Comparison of ENCODE assay signal across 1 cellular context in the genomic region with DNA sequence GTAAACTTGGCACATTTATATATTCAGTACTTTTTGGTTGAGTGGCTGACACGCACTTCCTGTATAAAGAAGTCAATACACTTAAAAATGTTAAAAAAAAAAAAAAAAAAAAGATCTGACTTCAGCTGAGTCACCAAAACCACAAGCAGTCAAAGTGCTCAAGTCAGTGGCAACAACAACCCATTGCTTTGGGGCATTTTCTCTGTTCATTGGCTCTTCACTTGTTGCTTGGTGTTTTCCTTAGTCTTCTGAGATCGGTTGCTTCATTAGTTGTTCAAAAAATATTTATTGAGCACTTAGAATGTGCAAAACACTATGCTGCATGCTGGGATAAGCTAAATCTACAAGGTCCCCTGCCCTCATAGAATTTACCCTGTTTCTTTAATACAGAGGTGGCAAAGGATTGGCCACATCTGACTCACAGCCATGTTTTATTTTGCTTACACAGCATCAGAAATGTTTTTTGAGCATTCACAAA.
TF ChIP-seq lines count a peak whose summit lies in the region.

No MANE protein-coding gene starts in this region.

TF ChIP-seq in K562, 482 proteins besides CTCF, POLR2A, EP300 and RAD21 (continued from another document and continues in another):
- no peak for TF ChIP-seq RB1 (IDR thresholded peaks at IDR 0.05; ENCODE audit: low read depth)
- TF ChIP-seq EZH2 (IDR thresholded peaks at IDR 0.05; ENCODE audit: borderline replicate concordance, low read depth, low read length) = no peak
- TF ChIP-seq, protein P1, sequence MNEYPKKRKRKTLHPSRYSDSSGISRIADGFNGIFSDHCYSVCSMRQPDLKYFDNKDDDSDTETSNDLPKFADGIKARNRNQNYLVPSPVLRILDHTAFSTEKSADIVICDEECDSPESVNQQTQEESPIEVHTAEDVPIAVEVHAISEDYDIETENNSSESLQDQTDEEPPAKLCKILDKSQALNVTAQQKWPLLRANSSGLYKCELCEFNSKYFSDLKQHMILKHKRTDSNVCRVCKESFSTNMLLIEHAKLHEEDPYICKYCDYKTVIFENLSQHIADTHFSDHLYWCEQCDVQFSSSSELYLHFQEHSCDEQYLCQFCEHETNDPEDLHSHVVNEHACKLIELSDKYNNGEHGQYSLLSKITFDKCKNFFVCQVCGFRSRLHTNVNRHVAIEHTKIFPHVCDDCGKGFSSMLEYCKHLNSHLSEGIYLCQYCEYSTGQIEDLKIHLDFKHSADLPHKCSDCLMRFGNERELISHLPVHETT (CRISPR knock-in tag; conservative IDR thresholded peaks at IDR 0.05 in 1 of 2, IDR thresholded peaks at IDR 0.05 in 1 of 2) = no peak; a peak in 1 of 4 replicates
- no peak for TF ChIP-seq ZFP1 (CRISPR knock-in tag; IDR thresholded peaks at IDR 0.05)
- no peak for TF ChIP-seq ZNF217 (CRISPR knock-in tag; IDR thresholded peaks at IDR 0.05)
- no peak for TF ChIP-seq IFI16 (CRISPR knock-in tag; IDR thresholded peaks at IDR 0.05)
- TF ChIP-seq, protein P2, sequence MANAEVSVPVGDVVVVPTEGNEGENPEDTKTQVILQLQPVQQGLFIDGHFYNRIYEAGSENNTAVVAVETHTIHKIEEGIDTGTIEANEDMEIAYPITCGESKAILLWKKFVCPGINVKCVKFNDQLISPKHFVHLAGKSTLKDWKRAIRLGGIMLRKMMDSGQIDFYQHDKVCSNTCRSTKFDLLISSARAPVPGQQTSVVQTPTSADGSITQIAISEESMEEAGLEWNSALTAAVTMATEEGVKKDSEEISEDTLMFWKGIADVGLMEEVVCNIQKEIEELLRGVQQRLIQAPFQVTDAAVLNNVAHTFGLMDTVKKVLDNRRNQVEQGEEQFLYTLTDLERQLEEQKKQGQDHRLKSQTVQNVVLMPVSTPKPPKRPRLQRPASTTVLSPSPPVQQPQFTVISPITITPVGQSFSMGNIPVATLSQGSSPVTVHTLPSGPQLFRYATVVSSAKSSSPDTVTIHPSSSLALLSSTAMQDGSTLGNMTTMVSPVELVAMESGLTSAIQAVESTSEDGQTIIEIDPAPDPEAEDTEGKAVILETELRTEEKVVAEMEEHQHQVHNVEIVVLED (CRISPR knock-in tag; IDR thresholded peaks at IDR 0.05) = no peak
- TF ChIP-seq, protein P3, sequence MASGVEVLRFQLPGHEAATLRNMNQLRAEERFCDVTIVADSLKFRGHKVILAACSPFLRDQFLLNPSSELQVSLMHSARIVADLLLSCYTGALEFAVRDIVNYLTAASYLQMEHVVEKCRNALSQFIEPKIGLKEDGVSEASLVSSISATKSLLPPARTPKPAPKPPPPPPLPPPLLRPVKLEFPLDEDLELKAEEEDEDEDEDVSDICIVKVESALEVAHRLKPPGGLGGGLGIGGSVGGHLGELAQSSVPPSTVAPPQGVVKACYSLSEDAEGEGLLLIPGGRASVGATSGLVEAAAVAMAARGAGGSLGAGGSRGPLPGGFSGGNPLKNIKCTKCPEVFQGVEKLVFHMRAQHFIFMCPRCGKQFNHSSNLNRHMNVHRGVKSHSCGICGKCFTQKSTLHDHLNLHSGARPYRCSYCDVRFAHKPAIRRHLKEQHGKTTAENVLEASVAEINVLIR (CRISPR knock-in tag; IDR thresholded peaks at IDR 0.05) = no peak
- TF ChIP-seq, protein P4, sequence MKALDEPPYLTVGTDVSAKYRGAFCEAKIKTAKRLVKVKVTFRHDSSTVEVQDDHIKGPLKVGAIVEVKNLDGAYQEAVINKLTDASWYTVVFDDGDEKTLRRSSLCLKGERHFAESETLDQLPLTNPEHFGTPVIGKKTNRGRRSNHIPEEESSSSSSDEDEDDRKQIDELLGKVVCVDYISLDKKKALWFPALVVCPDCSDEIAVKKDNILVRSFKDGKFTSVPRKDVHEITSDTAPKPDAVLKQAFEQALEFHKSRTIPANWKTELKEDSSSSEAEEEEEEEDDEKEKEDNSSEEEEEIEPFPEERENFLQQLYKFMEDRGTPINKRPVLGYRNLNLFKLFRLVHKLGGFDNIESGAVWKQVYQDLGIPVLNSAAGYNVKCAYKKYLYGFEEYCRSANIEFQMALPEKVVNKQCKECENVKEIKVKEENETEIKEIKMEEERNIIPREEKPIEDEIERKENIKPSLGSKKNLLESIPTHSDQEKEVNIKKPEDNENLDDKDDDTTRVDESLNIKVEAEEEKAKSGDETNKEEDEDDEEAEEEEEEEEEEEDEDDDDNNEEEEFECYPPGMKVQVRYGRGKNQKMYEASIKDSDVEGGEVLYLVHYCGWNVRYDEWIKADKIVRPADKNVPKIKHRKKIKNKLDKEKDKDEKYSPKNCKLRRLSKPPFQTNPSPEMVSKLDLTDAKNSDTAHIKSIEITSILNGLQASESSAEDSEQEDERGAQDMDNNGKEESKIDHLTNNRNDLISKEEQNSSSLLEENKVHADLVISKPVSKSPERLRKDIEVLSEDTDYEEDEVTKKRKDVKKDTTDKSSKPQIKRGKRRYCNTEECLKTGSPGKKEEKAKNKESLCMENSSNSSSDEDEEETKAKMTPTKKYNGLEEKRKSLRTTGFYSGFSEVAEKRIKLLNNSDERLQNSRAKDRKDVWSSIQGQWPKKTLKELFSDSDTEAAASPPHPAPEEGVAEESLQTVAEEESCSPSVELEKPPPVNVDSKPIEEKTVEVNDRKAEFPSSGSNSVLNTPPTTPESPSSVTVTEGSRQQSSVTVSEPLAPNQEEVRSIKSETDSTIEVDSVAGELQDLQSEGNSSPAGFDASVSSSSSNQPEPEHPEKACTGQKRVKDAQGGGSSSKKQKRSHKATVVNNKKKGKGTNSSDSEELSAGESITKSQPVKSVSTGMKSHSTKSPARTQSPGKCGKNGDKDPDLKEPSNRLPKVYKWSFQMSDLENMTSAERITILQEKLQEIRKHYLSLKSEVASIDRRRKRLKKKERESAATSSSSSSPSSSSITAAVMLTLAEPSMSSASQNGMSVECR (CRISPR knock-in tag; IDR thresholded peaks at IDR 0.05) = no peak
- TF ChIP-seq, protein P5, sequence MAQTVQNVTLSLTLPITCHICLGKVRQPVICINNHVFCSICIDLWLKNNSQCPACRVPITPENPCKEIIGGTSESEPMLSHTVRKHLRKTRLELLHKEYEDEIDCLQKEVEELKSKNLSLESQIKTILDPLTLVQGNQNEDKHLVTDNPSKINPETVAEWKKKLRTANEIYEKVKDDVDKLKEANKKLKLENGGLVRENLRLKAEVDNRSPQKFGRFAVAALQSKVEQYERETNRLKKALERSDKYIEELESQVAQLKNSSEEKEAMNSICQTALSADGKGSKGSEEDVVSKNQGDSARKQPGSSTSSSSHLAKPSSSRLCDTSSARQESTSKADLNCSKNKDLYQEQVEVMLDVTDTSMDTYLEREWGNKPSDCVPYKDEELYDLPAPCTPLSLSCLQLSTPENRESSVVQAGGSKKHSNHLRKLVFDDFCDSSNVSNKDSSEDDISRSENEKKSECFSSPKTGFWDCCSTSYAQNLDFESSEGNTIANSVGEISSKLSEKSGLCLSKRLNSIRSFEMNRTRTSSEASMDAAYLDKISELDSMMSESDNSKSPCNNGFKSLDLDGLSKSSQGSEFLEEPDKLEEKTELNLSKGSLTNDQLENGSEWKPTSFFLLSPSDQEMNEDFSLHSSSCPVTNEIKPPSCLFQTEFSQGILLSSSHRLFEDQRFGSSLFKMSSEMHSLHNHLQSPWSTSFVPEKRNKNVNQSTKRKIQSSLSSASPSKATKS (CRISPR knock-in tag; IDR thresholded peaks at IDR 0.05) = no peak
- no peak for TF ChIP-seq FOXJ2 (tag; IDR thresholded peaks at IDR 0.05)
- no peak for TF ChIP-seq ZNF76 (CRISPR knock-in tag; IDR thresholded peaks at IDR 0.05; ENCODE audit: borderline replicate concordance)
- TF ChIP-seq THRAP3 (IDR thresholded peaks at IDR 0.05; ENCODE audit: borderline replicate concordance) = no peak
- no peak for TF ChIP-seq ZNF668 (CRISPR knock-in tag; IDR thresholded peaks at IDR 0.05)
- TF ChIP-seq PCBP2 (IDR thresholded peaks at IDR 0.05; ENCODE audit: low read depth, low read length, poor library complexity, severe bottlenecking) = no peak
- TF ChIP-seq, protein P6, sequence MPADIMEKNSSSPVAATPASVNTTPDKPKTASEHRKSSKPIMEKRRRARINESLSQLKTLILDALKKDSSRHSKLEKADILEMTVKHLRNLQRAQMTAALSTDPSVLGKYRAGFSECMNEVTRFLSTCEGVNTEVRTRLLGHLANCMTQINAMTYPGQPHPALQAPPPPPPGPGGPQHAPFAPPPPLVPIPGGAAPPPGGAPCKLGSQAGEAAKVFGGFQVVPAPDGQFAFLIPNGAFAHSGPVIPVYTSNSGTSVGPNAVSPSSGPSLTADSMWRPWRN (IDR thresholded peaks at IDR 0.05; ENCODE audit: low read depth) = 0 out of 2 replicates have a peak, but pooled peaks have one; percentile 12
- TF ChIP-seq, protein P7, sequence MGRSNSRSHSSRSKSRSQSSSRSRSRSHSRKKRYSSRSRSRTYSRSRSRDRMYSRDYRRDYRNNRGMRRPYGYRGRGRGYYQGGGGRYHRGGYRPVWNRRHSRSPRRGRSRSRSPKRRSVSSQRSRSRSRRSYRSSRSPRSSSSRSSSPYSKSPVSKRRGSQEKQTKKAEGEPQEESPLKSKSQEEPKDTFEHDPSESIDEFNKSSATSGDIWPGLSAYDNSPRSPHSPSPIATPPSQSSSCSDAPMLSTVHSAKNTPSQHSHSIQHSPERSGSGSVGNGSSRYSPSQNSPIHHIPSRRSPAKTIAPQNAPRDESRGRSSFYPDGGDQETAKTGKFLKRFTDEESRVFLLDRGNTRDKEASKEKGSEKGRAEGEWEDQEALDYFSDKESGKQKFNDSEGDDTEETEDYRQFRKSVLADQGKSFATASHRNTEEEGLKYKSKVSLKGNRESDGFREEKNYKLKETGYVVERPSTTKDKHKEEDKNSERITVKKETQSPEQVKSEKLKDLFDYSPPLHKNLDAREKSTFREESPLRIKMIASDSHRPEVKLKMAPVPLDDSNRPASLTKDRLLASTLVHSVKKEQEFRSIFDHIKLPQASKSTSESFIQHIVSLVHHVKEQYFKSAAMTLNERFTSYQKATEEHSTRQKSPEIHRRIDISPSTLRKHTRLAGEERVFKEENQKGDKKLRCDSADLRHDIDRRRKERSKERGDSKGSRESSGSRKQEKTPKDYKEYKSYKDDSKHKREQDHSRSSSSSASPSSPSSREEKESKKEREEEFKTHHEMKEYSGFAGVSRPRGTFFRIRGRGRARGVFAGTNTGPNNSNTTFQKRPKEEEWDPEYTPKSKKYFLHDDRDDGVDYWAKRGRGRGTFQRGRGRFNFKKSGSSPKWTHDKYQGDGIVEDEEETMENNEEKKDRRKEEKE (IDR thresholded peaks at IDR 0.05; ENCODE audit: borderline replicate concordance in 1 of 2, control insufficient read depth in 1 of 2, low read depth in 2 of 2, low read length in 1 of 2) = no peak
- TF ChIP-seq ATF1 (CRISPR knock-in tag; IDR thresholded peaks at IDR 0.05) = no peak
- peak; percentile 24; the same call in 1 of the 2 replicates for TF ChIP-seq ATF1 (tag; IDR thresholded peaks at IDR 0.05)
- no peak; the same call in 1 of the 2 replicates for TF ChIP-seq ATF7 (IDR thresholded peaks at IDR 0.05)
- no peak for TF ChIP-seq MEF2A (IDR thresholded peaks at IDR 0.05; ENCODE audit: control insufficient read depth, low read depth, low read length)
- TF ChIP-seq ZNF316 (IDR thresholded peaks at IDR 0.05) = peak; percentile 95
- TF ChIP-seq HDAC1 (IDR thresholded peaks at IDR 0.05) = no peak
- no peak for TF ChIP-seq E2F5 (CRISPR knock-in tag; IDR thresholded peaks at IDR 0.05)
- no peak for TF ChIP-seq MXI1 (IDR thresholded peaks at IDR 0.05; ENCODE audit: low read depth, low read length)
- TF ChIP-seq TAL1 (IDR thresholded peaks at IDR 0.05) = no peak
- TF ChIP-seq MBD2 (IDR thresholded peaks at IDR 0.05; ENCODE audit: borderline replicate concordance, low read depth) = no peak
- no peak for TF ChIP-seq NUFIP1 (IDR thresholded peaks at IDR 0.05; ENCODE audit: partially characterized antibody)
- no peak for TF ChIP-seq NR2C1 (IDR thresholded peaks at IDR 0.05)
- TF ChIP-seq NR2C1 (tag; IDR thresholded peaks at IDR 0.05) = no peak
- TF ChIP-seq BRD4 (IDR thresholded peaks at IDR 0.05) = no peak
- TF ChIP-seq KLF10 (CRISPR knock-in tag; IDR thresholded peaks at IDR 0.05) = no peak
- no peak for TF ChIP-seq SPI1 (IDR thresholded peaks at IDR 0.05; ENCODE audit: borderline replicate concordance, low read depth, low read length)
- TF ChIP-seq NR0B1 (IDR thresholded peaks at IDR 0.05; ENCODE audit: partially characterized antibody) = no peak
- TF ChIP-seq, protein P8, sequence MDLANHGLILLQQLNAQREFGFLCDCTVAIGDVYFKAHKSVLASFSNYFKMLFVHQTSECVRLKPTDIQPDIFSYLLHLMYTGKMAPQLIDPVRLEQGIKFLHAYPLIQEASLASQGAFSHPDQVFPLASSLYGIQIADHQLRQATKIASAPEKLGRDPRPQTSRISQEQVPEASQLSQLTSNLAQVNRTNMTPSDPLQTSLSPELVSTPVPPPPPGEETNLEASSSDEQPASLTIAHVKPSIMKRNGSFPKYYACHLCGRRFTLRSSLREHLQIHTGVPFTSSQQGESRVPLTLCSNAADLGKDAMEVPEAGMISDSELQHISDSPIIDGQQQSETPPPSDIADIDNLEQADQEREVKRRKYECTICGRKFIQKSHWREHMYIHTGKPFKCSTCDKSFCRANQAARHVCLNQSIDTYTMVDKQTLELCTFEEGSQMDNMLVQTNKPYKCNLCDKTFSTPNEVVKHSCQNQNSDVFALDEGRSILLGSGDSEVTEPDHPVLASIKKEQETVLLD (IDR thresholded peaks at IDR 0.05) = no peak
- no peak for TF ChIP-seq TCF7 (IDR thresholded peaks at IDR 0.05; ENCODE audit: borderline replicate concordance)
- TF ChIP-seq TCFL5 (CRISPR knock-in tag; conservative IDR thresholded peaks at IDR 0.05) = no peak
- no peak for TF ChIP-seq FOS (IDR thresholded peaks at IDR 0.05; ENCODE audit: extremely low read depth, insufficient read length)
- TF ChIP-seq RFX7 (CRISPR knock-in tag; IDR thresholded peaks at IDR 0.05) = no peak
- TF ChIP-seq, protein P9, sequence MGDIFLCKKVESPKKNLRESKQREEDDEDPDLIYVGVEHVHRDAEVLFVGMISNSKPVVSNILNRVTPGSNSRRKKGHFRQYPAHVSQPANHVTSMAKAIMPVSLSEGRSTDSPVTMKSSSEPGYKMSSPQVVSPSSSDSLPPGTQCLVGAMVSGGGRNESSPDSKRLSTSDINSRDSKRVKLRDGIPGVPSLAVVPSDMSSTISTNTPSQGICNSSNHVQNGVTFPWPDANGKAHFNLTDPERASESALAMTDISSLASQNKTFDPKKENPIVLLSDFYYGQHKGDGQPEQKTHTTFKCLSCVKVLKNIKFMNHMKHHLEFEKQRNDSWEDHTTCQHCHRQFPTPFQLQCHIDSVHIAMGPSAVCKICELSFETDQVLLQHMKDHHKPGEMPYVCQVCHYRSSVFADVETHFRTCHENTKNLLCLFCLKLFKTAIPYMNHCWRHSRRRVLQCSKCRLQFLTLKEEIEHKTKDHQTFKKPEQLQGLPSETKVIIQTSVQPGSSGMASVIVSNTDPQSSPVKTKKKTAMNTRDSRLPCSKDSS (IDR thresholded peaks at IDR 0.05; ENCODE audit: low read depth, partially characterized antibody) = no peak
